8 cellular contexts compared by ENCODE assay signal in genomic region chr17:79835953-79836951, GRCh38. TPM values are rescaled to one million over a fixed set of nuclear protein-coding genes. Genes with fewer than 3 reads are reported as not detected.
DNase-seq lines count a peak whose midpoint lies in the region; ATAC-seq and TF ChIP-seq lines count a peak whose summit lies in the region.

No MANE protein-coding gene starts in this region.

- no peaks in the 10 kb centered on the region for H3K9me3 ChIP-seq in skeletal muscle satellite cell (replicated peaks; ENCODE audit: low read length)

- H3K9me3 Mint-ChIP-seq in activated naive CD4-positive, alpha-beta T cell treated with anti-CD3 and anti-CD28 coated beads for 36 hours = no peaks in the 10 kb centered on the region

- TF ChIP-seq CTCF in fibroblast of pulmonary artery (IDR thresholded peaks at IDR 0.05; ENCODE audit: low read length, missing control alignments) = no peak

- intact Hi-C loops in activated naive CD4-positive, alpha-beta T cell treated with anti-CD3 and anti-CD28 coated beads for 36 hours (cut with micrococcal nuclease) = no loop called here

- H3K36me3 Mint-ChIP-seq in activated naive CD4-positive, alpha-beta T cell treated with anti-CD3 and anti-CD28 coated beads for 36 hours (ENCODE audit: low read depth) = peaks cover 21% of the 10 kb centered on the region

- CTCF ChIA-PET in activated naive CD4-positive, alpha-beta T cell treated with anti-CD3 and anti-CD28 coated beads for 36 hours (lab: Charles Lee) = interaction anchor here (0.6 to 1.9 kb wide), 14 partner anchors 8 to 1615 kb away, joined by 3 to 7 read pairs (median 3); no protein-coding TSS in a partner anchor

- no peak for DNase-seq in activated naive CD4-positive, alpha-beta T cell treated with anti-CD3 and anti-CD28 coated beads for 36 hours
- no peak for DNase-seq in activated naive CD4-positive, alpha-beta T cell treated with Interleukin-2 at 50 U/mL for 16 hours
- DNase-seq in SIG-M5 treated with dmso at 0.1 percent for 504 hours (lab: John Stamatoyannopoulos, UW; ENCODE audit: unreplicated experiment) = peak; percentile 88
- no peak for DNase-seq in fibroblast of pulmonary artery (ENCODE audit: low read depth)

- peak overlapping the region; percentile 60 for H3K4me3 Mint-ChIP-seq in activated naive CD4-positive, alpha-beta T cell treated with anti-CD3 and anti-CD28 coated beads for 36 hours

- peak overlapping the region; percentile 88 for H3K4me3 ChIP-seq in fibroblast of pulmonary artery (replicated peaks; ENCODE audit: low read depth, low read length)
- peak overlapping the region; percentile 82 for H3K4me3 ChIP-seq in skeletal muscle satellite cell (ENCODE audit: low read length)

- H3K4me1 Mint-ChIP-seq in activated naive CD4-positive, alpha-beta T cell treated with anti-CD3 and anti-CD28 coated beads for 36 hours (ENCODE audit: low read depth) = peaks cover 46% of the 10 kb centered on the region

- no peak overlapping the region for H3K9ac ChIP-seq in skeletal muscle satellite cell (ENCODE audit: low read depth, low read length)

- peaks cover 23% of the 10 kb centered on the region for H3K36me3 ChIP-seq in skeletal muscle satellite cell (ENCODE audit: insufficient read depth, low read length)

- H3K27ac Mint-ChIP-seq in activated naive CD4-positive, alpha-beta T cell treated with anti-CD3 and anti-CD28 coated beads for 36 hours = no peak overlapping the region

- peaks cover 14% of the 10 kb centered on the region for H3K27me3 ChIP-seq in skeletal muscle satellite cell (ENCODE audit: control insufficient read depth, insufficient read depth, low read length)

- H3K4me1 ChIP-seq in skeletal muscle satellite cell (ENCODE audit: control insufficient read depth, insufficient read depth, low read length) = peaks cover 44% of the 10 kb centered on the region

- H3K27me3 Mint-ChIP-seq in activated naive CD4-positive, alpha-beta T cell treated with anti-CD3 and anti-CD28 coated beads for 36 hours (ENCODE audit: low read depth) = peaks cover 13% of the 10 kb centered on the region

- H3K4me2 ChIP-seq in skeletal muscle satellite cell (ENCODE audit: low read length) = peak overlapping the region; percentile 94

- ATAC-seq in GM21515 (IDR thresholded peaks at IDR 0.05; ENCODE audit: unreplicated experiment) = no peak
- no peak for ATAC-seq in HG02840 (IDR thresholded peaks at IDR 0.05; ENCODE audit: low FRiP score, unreplicated experiment)
- ATAC-seq in HG03139 (IDR thresholded peaks at IDR 0.05; ENCODE audit: unreplicated experiment) = no peak

RNA-seq across cellular contexts. Expression of gene CBX4, which starts 3.0 kb away (rescaled TPM):
- 10 to 100 TPM; 22.7 to 26.3 TPM for total RNA-seq in activated naive CD4-positive, alpha-beta T cell treated with anti-CD3 and anti-CD28 coated beads for 36 hours
- 9.9 and 10.9 TPM in 2 replicates for total RNA-seq in skeletal muscle satellite cell (2012; rRNA removed)

RNA-seq across cellular contexts. Expression of gene CBX8, which starts 39.4 kb away (rescaled TPM):
- 1 to 10 TPM; 3.8 to 3.9 TPM for total RNA-seq in activated naive CD4-positive, alpha-beta T cell treated with anti-CD3 and anti-CD28 coated beads for 36 hours
- total RNA-seq in skeletal muscle satellite cell (2012; rRNA removed) = 1.5 and 3.5 TPM in 2 replicates

RNA-seq across cellular contexts. Expression of gene CBX2, which starts 58.3 kb away (rescaled TPM):
- total RNA-seq in activated naive CD4-positive, alpha-beta T cell treated with anti-CD3 and anti-CD28 coated beads for 36 hours = 1 to 10 TPM; 5.2 to 5.8 TPM
- 1.8 and 2.4 TPM in 2 replicates for total RNA-seq in skeletal muscle satellite cell (2012; rRNA removed)
